Comparison of ENCODE assay signal across 22 cellular contexts in genomic region chr12:75960954-75961661, GRCh38.
DNase-seq lines count a peak whose midpoint lies in the region; ATAC-seq, FAIRE-seq and TF ChIP-seq lines count a peak whose summit lies in the region.
"Had no signal": no experiment of that assay in that cellular context is flagged by ENCODE, and none has a peak within 500 bp of the region (broad histone marks: within the 10 kb centered on the region; RNA-seq: fewer than 3 reads in every experiment).

No MANE protein-coding gene starts in this region.

- H4K20me1 ChIP-seq in HCT116 (ENCODE audit: insufficient read depth) (no peaks in the 10 kb centered on the region), PC-9 (ENCODE audit: insufficient read depth) (no peaks in the 10 kb centered on the region)

- no peaks in the 10 kb centered on the region for H3K27me3 ChIP-seq in HCT116 (ENCODE audit: insufficient read depth, low read length)
- no peaks in the 10 kb centered on the region for H3K27me3 ChIP-seq in PC-9 (ENCODE audit: insufficient read depth, low read depth)
- H3K27me3 ChIP-seq in heart left ventricle, result no peaks in the 10 kb centered on the region

- no peaks in the 10 kb centered on the region for H3K36me3 ChIP-seq in HCT116 (ENCODE audit: control insufficient read depth in 1 of 2, insufficient read depth in 2 of 2, low read length in 2 of 2)
- no peaks in the 10 kb centered on the region for H3K36me3 ChIP-seq in PC-9 (ENCODE audit: low read depth)
- H3K36me3 ChIP-seq in heart left ventricle, result no peaks in the 10 kb centered on the region

- FAIRE-seq in GM19239 (lab: Jason Lieb, UNC), result no peak
- FAIRE-seq: G401.6, GM18507, RCC 7860 had no signal

- H3K27ac Mint-ChIP-seq in type B pancreatic cell, result peak overlapping the region; percentile 15

- POLR2A ChIA-PET in HCT116 (lab: Charles Lee), result interaction anchor here (0.6 to 0.8 kb wide), 2 partner anchors 20 to 237 kb away, joined by 3 read pairs; no protein-coding TSS in a partner anchor
- POLR2A ChIA-PET in PC-9 (lab: Charles Lee; ENCODE audit: unreplicated experiment), result no interaction called here

- peaks cover 16% of the 10 kb centered on the region; the same call in 1 of the 2 replicates for H3F3A ChIP-seq in PC-9 (ENCODE audit: insufficient read depth, low read depth)

- DNase-seq in HCT116 (ENCODE audit: low read depth, low spot score) (no peak), PC-9 (no peak), epithelial cell of prostate (ENCODE audit: low read depth, low spot score) (no peak), type B pancreatic cell (ENCODE audit: extremely low spot score, unreplicated experiment) (no peak), heart left ventricle (no peak), GM19239 (ENCODE audit: insufficient read length, low spot score) (no peak)
- DNase-seq in activated naive CD4-positive, alpha-beta T cell treated with anti-CD3 and anti-CD28 coated beads, Interleukin-2, amount 50 U/mL, for 16 hours, result no peak
- DNase-seq: CD4-positive, CD25-positive, alpha-beta regulatory T cell; DMS 273 treated with DMSO at 0.1 percent for 48 hours; H7; KG1; NCI-H1092 treated with DMSO at 0.1 percent for 48 hours; NCI-H1436 treated with DMSO at 0.1 percent for 48 hours; NCI-H2029; NCI-H226; NCI-H774; NK-92 treated with Interleukin-12 subunit alpha and Interleukin-12 subunit beta, amount 100 ng/mL, for 24 hours had no signal

- RAD21 ChIA-PET in HCT116 (lab: Charles Lee; ENCODE audit: low non-redundant PET in 1 of 2, low total read pairs in 2 of 2, uncharacterized antibody in 2 of 2, unreplicated experiment in 2 of 2), result no interaction called here

- H3K9me3 ChIP-seq in HCT116 (ENCODE audit: control insufficient read depth in 1 of 2, insufficient read depth in 1 of 2, low read depth in 1 of 2, low read length in 2 of 2) (no peaks in the 10 kb centered on the region), PC-9 (ENCODE audit: insufficient read depth, low read depth) (no peaks in the 10 kb centered on the region), heart left ventricle (no peaks in the 10 kb centered on the region)

- no peak for TF ChIP-seq POLR2A in HCT116 (IDR thresholded peaks at IDR 0.05; ENCODE audit: borderline replicate concordance, extremely low read depth, insufficient read depth, insufficient read length)
- no peak for TF ChIP-seq POLR2A in heart left ventricle (IDR thresholded peaks at IDR 0.05)

- CTCF ChIA-PET in HCT116 (lab: Charles Lee), result no interaction called here
- CTCF ChIA-PET in PC-9 (lab: Charles Lee), result no interaction called here

- peaks cover 48 to 78% of the 10 kb centered on the region in 2 experiments for H3K4me1 ChIP-seq in HCT116 (ENCODE audit: control insufficient read depth in 1 of 2, insufficient read depth in 2 of 2, low read length in 2 of 2)
- H3K4me1 ChIP-seq in PC-9 (replicated peaks; ENCODE audit: insufficient read depth), result peaks cover 35% of the 10 kb centered on the region
- H3K4me1 ChIP-seq in heart left ventricle, result peaks cover 0 to 20% (median 8%) of the 10 kb centered on the region in 12 donors

- H3K27ac ChIP-seq in HCT116 (ENCODE audit: low read depth, low read length), result peak overlapping the region; percentile 84
- H3K27ac ChIP-seq in PC-9, result peak overlapping the region; percentile 61; the same call in 1 of the 2 replicates
- peak overlapping the region; percentile 18 for H3K27ac ChIP-seq in epithelial cell of prostate
- H3K27ac ChIP-seq in heart left ventricle, result no peak overlapping the region
- H3K27ac ChIP-seq: HL-60 had no signal

- no peaks in the 10 kb centered on the region for H3K79me2 ChIP-seq in HCT116 (ENCODE audit: insufficient read depth, low read length)
- no peaks in the 10 kb centered on the region for H3K79me2 ChIP-seq in PC-9 (ENCODE audit: low read depth)

- H3K9ac ChIP-seq in HCT116 (ENCODE audit: low read length), result no peak overlapping the region

- no peak overlapping the region for H3K4me3 Mint-ChIP-seq in type B pancreatic cell
- H3K4me3 Mint-ChIP-seq: CD4-positive, CD25-positive, alpha-beta regulatory T cell had no signal

- intact Hi-C loops in HCT116 (cut with micrococcal nuclease) (no loop called here), PC-9 (cut with micrococcal nuclease; ENCODE audit: unreplicated experiment) (no loop called here), heart left ventricle (cut with DNase I) (no loop called here)

- WGBS in heart left ventricle, 4 donors, result 89 to 99% (median 96%) methylated on average over 6 of the region's 6 CpGs

- peaks cover 4% of the 10 kb centered on the region for H3K9me3 Mint-ChIP-seq in type B pancreatic cell
- H3K9me3 Mint-ChIP-seq: CD4-positive, CD25-positive, alpha-beta regulatory T cell had no signal

- no TSS peak for BruUV-seq in HCT116 (replicated peaks; lab: Mats Ljungman, UMichigan)
- no TSS peak for BruUV-seq in PC-9 (replicated peaks; lab: Mats Ljungman, UMichigan)

- no peak overlapping the region for H3K4me3 ChIP-seq in HCT116 (replicated peaks in 1 of 2; ENCODE audit: low read depth in 1 of 2, low read length in 2 of 2)
- H3K4me3 ChIP-seq in PC-9, result no peak overlapping the region
- no peak overlapping the region for H3K4me3 ChIP-seq in heart left ventricle

- TF ChIP-seq CTCF in HCT116 (IDR thresholded peaks at IDR 0.05 in 2 of 3, conservative IDR thresholded peaks at IDR 0.05 in 1 of 3; ENCODE audit: borderline replicate concordance in 1 of 3, insufficient read depth in 1 of 3, low read depth in 2 of 3, low read length in 2 of 3) (no peak), PC-9 (conservative IDR thresholded peaks at IDR 0.05) (no peak), type B pancreatic cell (conservative IDR thresholded peaks at IDR 0.05) (no peak), heart left ventricle (IDR thresholded peaks at IDR 0.05) (no peak)

- no peaks in the 10 kb centered on the region for H3K9me2 ChIP-seq in HCT116 (ENCODE audit: insufficient read depth)
- H3K9me2 ChIP-seq in PC-9 (ENCODE audit: insufficient read depth), result no peaks in the 10 kb centered on the region

- ATAC-seq in HCT116 (no peak), heart left ventricle (no peak)
- ATAC-seq: Right ventricle myocardium inferior had no signal

- H2AFZ ChIP-seq in HCT116 (ENCODE audit: low read depth, low read length, poor library complexity, severe bottlenecking), result no peak overlapping the region
- no peak overlapping the region for H2AFZ ChIP-seq in PC-9

- H3K27me3 Mint-ChIP-seq in type B pancreatic cell, result no peaks in the 10 kb centered on the region
- H3K27me3 Mint-ChIP-seq: CD4-positive, CD25-positive, alpha-beta regulatory T cell had no signal

- H3K4me1 Mint-ChIP-seq in type B pancreatic cell (ENCODE audit: unreplicated experiment), result peaks cover 53% of the 10 kb centered on the region

- no peaks in the 10 kb centered on the region for H3K36me3 Mint-ChIP-seq in type B pancreatic cell
- H3K36me3 Mint-ChIP-seq: CD4-positive, CD25-positive, alpha-beta regulatory T cell had no signal

- no peak for TF ChIP-seq RAD21 in HCT116 (IDR thresholded peaks at IDR 0.05; ENCODE audit: low read depth)

- peak overlapping the region; percentile 25; the same call in 1 of the 2 replicates for H3K4me2 ChIP-seq in HCT116 (ENCODE audit: low read length)
- peak overlapping the region; percentile 58; the same call in 1 of the 2 replicates for H3K4me2 ChIP-seq in PC-9

TF ChIP-seq in HCT116, 20 proteins besides CTCF, POLR2A, EP300 and RAD21:
- TF ChIP-seq CBX3 (IDR thresholded peaks at IDR 0.05; ENCODE audit: low read depth) (no peak), CEBPB (IDR thresholded peaks at IDR 0.05; ENCODE audit: low read depth) (no peak), ZFX (IDR thresholded peaks at IDR 0.05) (no peak)

Comparison
In these comparisons a context has a peak if more than half of its experiments do, and no peak if none do; other contexts are left out.
1. H3K27ac ChIP-seq: peak in HCT116 (single experiment), PC-9 (single experiment) and epithelial cell of prostate (single experiment); none in heart left ventricle (0 of 12).